ENCODE assay signal across 11 cellular contexts in the genomic region with DNA sequence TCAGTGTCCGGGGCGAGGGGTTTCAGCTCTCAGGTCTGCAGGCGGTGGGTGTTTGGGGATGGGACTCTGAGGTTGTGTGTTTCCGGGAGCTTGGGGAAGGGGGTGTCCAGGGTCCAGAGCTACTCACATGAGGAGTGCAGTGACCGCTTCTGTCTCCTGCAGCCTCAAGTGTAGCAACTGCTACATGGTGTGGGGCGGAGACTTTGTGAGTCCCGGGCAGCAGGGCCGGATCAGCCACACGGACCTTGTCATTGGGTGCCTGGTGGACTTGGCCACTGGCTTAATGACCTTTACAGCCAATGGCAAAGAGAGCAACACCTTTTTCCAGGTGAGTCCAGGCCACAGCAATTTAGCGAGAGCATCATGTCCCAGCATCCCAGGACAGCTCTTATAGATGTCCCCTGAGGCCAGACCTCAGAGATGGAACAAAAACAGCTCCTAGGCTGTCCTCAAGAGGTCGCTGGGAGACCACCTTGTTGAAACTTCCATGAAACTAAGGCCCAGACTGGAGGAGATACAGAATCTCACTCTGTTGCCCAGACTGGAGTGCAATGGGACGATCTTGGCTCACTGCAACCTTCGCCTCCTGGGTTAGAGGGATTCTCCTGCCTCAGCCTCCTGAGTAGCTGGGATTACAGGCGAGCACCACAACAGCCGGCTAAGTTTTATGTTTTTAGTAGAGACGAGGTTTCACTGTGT. TPM values are rescaled to one million over a fixed set of nuclear protein-coding genes. Genes with fewer than 3 reads are reported as not detected.
DNase-seq lines count a peak whose midpoint lies in the region; ATAC-seq, FAIRE-seq and TF ChIP-seq lines count a peak whose summit lies in the region.
"Had no signal": no experiment of that assay in that cellular context is flagged by ENCODE, and none has a peak within 500 bp of the region (broad histone marks: within the 10 kb centered on the region; RNA-seq: fewer than 3 reads in every experiment).

No MANE protein-coding gene starts in this region.

- H4K91ac ChIP-seq in H9 (ENCODE audit: insufficient read length, low read depth, low read length): no peak overlapping the region

- no peak overlapping the region for H3K56ac ChIP-seq in H9 (ENCODE audit: insufficient read length, low read depth, low read length)

- H3K4ac ChIP-seq in H9 (ENCODE audit: low read depth, low read length): no peak overlapping the region

- no peak overlapping the region for H3K18ac ChIP-seq in H9 (ENCODE audit: insufficient read length, low read depth, low read length)

- H3K9me3 ChIP-seq in H9 (ENCODE audit: control insufficient read depth, low read depth, low read length) (no peaks in the 10 kb centered on the region), OCI-LY3 (ENCODE audit: insufficient read depth, low read length) (no peaks in the 10 kb centered on the region), upper lobe of right lung (no peaks in the 10 kb centered on the region)
- H3K9me3 ChIP-seq: gastrocnemius medialis had no signal

- no peaks in the 10 kb centered on the region for H3K4me1 Mint-ChIP-seq in H9

- H3K23ac ChIP-seq in H9 (ENCODE audit: insufficient read length, low read depth, low read length): no peak overlapping the region

- H2AFZ ChIP-seq in H9 (ENCODE audit: low read length): no peak overlapping the region
- no peak overlapping the region for H2AFZ ChIP-seq in OCI-LY3 (ENCODE audit: low read depth, low read length)

- H3K27me3 Mint-ChIP-seq in H9 (ENCODE audit: low read depth): no peaks in the 10 kb centered on the region

- peak; percentile 61 for TF ChIP-seq CTCF in H9 (conservative IDR thresholded peaks at IDR 0.05)
- peak; percentile 46 for TF ChIP-seq CTCF in OCI-LY3 (IDR thresholded peaks at IDR 0.05; ENCODE audit: low read depth, low read length)
- TF ChIP-seq CTCF in fibroblast of the aortic adventitia (IDR thresholded peaks at IDR 0.05; ENCODE audit: insufficient read depth, low read length): no peak
- no peak for TF ChIP-seq CTCF in upper lobe of right lung (IDR thresholded peaks at IDR 0.05)

- H3K4me3 Mint-ChIP-seq in H9: no peak overlapping the region
- H3K4me3 Mint-ChIP-seq: natural killer cell treated with Interleukin-12 subunit alpha and Interleukin-12 subunit beta and Interleukin-15 and Interleukin-18, amount 100 ng/mL, for 72 hours had no signal

- no peak overlapping the region for H2AK5ac ChIP-seq in H9 (ENCODE audit: insufficient read length, low read length)

- H3K27ac Mint-ChIP-seq in H9: peak overlapping the region in 1 of 3 experiments; percentile 6; a peak in 2 of 7 replicates
- H3K27ac Mint-ChIP-seq: natural killer cell treated with Interleukin-12 subunit alpha and Interleukin-12 subunit beta and Interleukin-15 and Interleukin-18, amount 100 ng/mL, for 72 hours had no signal

- H3K36me3 Mint-ChIP-seq in H9 (ENCODE audit: insufficient read depth in 1 of 3, low read depth in 3 of 3): peaks cover 18 to 37% (median 29%) of the 10 kb centered on the region in 3 experiments; a peak in 6 of 7 replicates
- H3K36me3 Mint-ChIP-seq: natural killer cell treated with Interleukin-12 subunit alpha and Interleukin-12 subunit beta and Interleukin-15 and Interleukin-18, amount 100 ng/mL, for 72 hours had no signal

- no CpG with 5 or more reads among the region's 16 CpGs for WGBS in H9 (ENCODE audit: extremely low coverage, insufficient read length, low lambda C conversion rate)

- DNase-seq in D341Med (ENCODE audit: low spot score) (peak; percentile 69), H9 (peak; percentile 56), fibroblast of the aortic adventitia (ENCODE audit: low read depth) (peak; percentile 1), frontal cortex (ENCODE audit: low spot score in 2 of 2) (no peak), upper lobe of right lung (no peak)
- DNase-seq: gastrocnemius medialis had no signal

- no peak overlapping the region for H2BK12ac ChIP-seq in H9 (ENCODE audit: insufficient read length, low read depth, low read length)

- no peak overlapping the region for H2BK5ac ChIP-seq in H9 (ENCODE audit: insufficient read length, low read length)

- no peaks in the 10 kb centered on the region for H3K9me3 Mint-ChIP-seq in H9
- H3K9me3 Mint-ChIP-seq: natural killer cell treated with Interleukin-12 subunit alpha and Interleukin-12 subunit beta and Interleukin-15 and Interleukin-18, amount 100 ng/mL, for 72 hours had no signal

- H3K79me2 ChIP-seq in H9 (ENCODE audit: insufficient read depth, low read length) (no peaks in the 10 kb centered on the region), OCI-LY3 (ENCODE audit: low read length) (no peaks in the 10 kb centered on the region)

- FAIRE-seq in frontal cortex (lab: Jason Lieb, UNC): no peak

- no peak overlapping the region for H2BK20ac ChIP-seq in H9 (ENCODE audit: low read depth, low read length, poor library complexity, severe bottlenecking)

- no peak overlapping the region for H3K14ac ChIP-seq in H9 (ENCODE audit: insufficient read depth, low read length)

- intact Hi-C loops in upper lobe of right lung (cut with DNase I): no loop called here

- H3K36me3 ChIP-seq in OCI-LY3 (replicated peaks; ENCODE audit: low read depth, low read length) (no peaks in the 10 kb centered on the region), upper lobe of right lung (no peaks in the 10 kb centered on the region)

- no peak overlapping the region for H3K4me2 ChIP-seq in H9 (ENCODE audit: insufficient read depth, insufficient read length, low read length)
- no peak overlapping the region for H3K4me2 ChIP-seq in OCI-LY3 (ENCODE audit: low read length)

- no peaks in the 10 kb centered on the region for H3K23me2 ChIP-seq in H9 (ENCODE audit: insufficient read length, low read depth, low read length, poor library complexity, severe bottlenecking)

- H3K27me3 ChIP-seq in H9 (ENCODE audit: insufficient read depth, low read length): no peaks in the 10 kb centered on the region
- no peaks in the 10 kb centered on the region for H3K27me3 ChIP-seq in OCI-LY3 (ENCODE audit: low read depth, low read length)
- no peaks in the 10 kb centered on the region for H3K27me3 ChIP-seq in upper lobe of right lung
- H3K27me3 ChIP-seq: gastrocnemius medialis had no signal

- H3T11ph ChIP-seq in H9 (ENCODE audit: low read length): no peak overlapping the region

- no peak overlapping the region for H3K9ac ChIP-seq in H9 (ENCODE audit: extremely low read depth, insufficient read length, low read length)
- H3K9ac ChIP-seq in OCI-LY3 (ENCODE audit: low read length): no peak overlapping the region

- H3K79me1 ChIP-seq in H9 (ENCODE audit: insufficient read depth, low read depth, low read length, poor library complexity, severe bottlenecking): no peaks in the 10 kb centered on the region

- H4K5ac ChIP-seq in H9 (ENCODE audit: insufficient read length, low read depth, low read length): no peak overlapping the region

- no peak overlapping the region for H3K4me3 ChIP-seq in OCI-LY3 (ENCODE audit: low read length)
- H3K4me3 ChIP-seq in fibroblast of the aortic adventitia (ENCODE audit: low read depth, low read length): no peak overlapping the region
- no peak overlapping the region for H3K4me3 ChIP-seq in upper lobe of right lung
- H3K4me3 ChIP-seq: gastrocnemius medialis had no signal

- H2BK15ac ChIP-seq in H9 (ENCODE audit: low read depth, low read length): no peak overlapping the region

- H3K4me1 ChIP-seq in H9 (ENCODE audit: insufficient read depth, low read length): no peaks in the 10 kb centered on the region
- H3K4me1 ChIP-seq in OCI-LY3 (ENCODE audit: low read length): no peaks in the 10 kb centered on the region
- no peaks in the 10 kb centered on the region for H3K4me1 ChIP-seq in upper lobe of right lung
- H3K4me1 ChIP-seq: gastrocnemius medialis had no signal

- no peak overlapping the region for H3K27ac ChIP-seq in H9 (ENCODE audit: insufficient read length, low read depth, low read length)
- H3K27ac ChIP-seq in OCI-LY3 (ENCODE audit: low read length): no peak overlapping the region
- no peak overlapping the region for H3K27ac ChIP-seq in upper lobe of right lung
- H3K27ac ChIP-seq: gastrocnemius medialis, HL-60 had no signal

- no peak overlapping the region for H2BK120ac ChIP-seq in H9 (ENCODE audit: low read depth, low read length, poor library complexity, severe bottlenecking)

- no peak overlapping the region for H4K8ac ChIP-seq in H9 (replicated peaks; ENCODE audit: insufficient read length, low read depth, low read length)

- ATAC-seq in HG02840 (IDR thresholded peaks at IDR 0.05; ENCODE audit: low FRiP score, unreplicated experiment) (no peak), GM18498 (IDR thresholded peaks at IDR 0.05; ENCODE audit: unreplicated experiment) (no peak), upper lobe of right lung (no peak)
- ATAC-seq: gastrocnemius medialis; natural killer cell treated with Interleukin-12 subunit alpha and Interleukin-12 subunit beta and Interleukin-15 and Interleukin-18, amount 100 ng/mL, for 72 hours had no signal

- no peaks in the 10 kb centered on the region for H4K20me1 ChIP-seq in H9 (ENCODE audit: control insufficient read depth, insufficient read depth, insufficient read length)
- H4K20me1 ChIP-seq in OCI-LY3 (ENCODE audit: insufficient read depth, low read length): no peaks in the 10 kb centered on the region

RNA-seq across cellular contexts. Expression of gene RYR1, which starts 44.9 kb away (rescaled TPM):
- total RNA-seq in H9 (2021) (8.4 and 8.9 TPM in 2 replicates), fibroblast of the aortic adventitia (ENCODE audit: low replicate concordance) (under 0.01 TPM in 1 of 2 replicates, not detected in the other), frontal cortex (4.5 TPM), upper lobe of right lung (6.5 TPM)

RNA-seq across cellular contexts. Expression of gene RASGRP4, which starts 52.4 kb away (rescaled TPM):
- 0.28 and 0.39 TPM in 2 replicates for total RNA-seq in H9 (2021)
- not detected in 2 replicates for total RNA-seq in fibroblast of the aortic adventitia (ENCODE audit: low replicate concordance)
- total RNA-seq in frontal cortex: under 0.01 TPM
- 7.6 TPM for total RNA-seq in upper lobe of right lung

Comparison
In these comparisons a context has a peak if more than half of its experiments do, and no peak if none do; other contexts are left out.
1. DNase-seq: peak in D341Med (single experiment), H9 (single experiment) and fibroblast of the aortic adventitia (single experiment); none in frontal cortex (0 of 2) and upper lobe of right lung (single experiment).
2. CTCF ChIP-seq: peak in H9 (single experiment) and OCI-LY3 (single experiment); none in fibroblast of the aortic adventitia (single experiment) and upper lobe of right lung (single experiment).